8 cellular contexts compared by ENCODE assay signal in the genomic region with DNA sequence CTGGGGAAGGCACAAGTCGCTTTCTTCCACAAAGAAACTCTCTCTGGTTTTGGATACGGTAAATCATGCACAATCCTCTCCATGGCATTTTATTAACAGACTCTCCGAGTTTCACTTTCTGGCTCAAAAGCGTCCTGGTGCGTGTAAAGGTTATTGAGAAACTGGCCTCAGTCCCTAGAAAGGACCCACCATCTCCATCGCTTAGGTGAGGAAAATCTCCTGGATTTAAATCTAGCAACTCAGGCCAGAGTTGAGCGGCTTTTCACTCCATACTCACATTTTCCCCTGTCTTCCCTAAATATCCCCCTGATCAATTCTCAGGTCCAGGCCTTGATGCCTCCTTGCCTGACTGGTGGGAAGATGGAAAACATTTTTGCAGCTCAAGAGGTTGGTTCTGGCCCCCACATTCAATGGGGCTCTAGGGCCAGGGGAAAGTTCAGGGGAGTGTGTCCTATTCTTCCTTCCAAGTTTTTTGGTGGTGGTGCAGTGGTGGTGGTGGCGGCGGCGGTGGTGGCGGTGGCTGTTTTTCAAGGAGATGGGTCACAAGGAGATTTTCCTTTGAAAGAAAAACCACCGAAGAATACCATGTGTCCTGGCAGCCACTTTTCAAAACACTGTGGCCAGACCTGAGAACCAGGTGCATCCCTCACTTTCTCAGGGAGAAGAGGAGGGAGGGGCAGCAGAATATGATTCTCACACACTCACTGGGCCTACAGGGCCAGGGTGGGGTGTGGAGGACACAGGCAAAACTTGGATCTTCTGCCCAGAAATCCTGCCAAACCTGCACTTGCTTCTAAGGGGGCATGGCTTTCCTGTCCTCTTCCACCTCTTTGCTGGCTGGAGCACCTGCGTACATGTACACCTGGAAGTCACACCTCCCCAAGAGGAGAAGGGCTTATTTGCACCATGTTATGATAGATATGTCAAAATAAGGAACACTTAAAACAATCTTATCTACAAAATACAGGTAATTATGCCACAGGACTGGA. TPM values are rescaled to one million over a fixed set of nuclear protein-coding genes. Genes with fewer than 3 reads are reported as not detected.
DNase-seq lines count a peak whose midpoint lies in the region; ATAC-seq, FAIRE-seq and TF ChIP-seq lines count a peak whose summit lies in the region.

No MANE protein-coding gene starts in this region.

- TF ChIP-seq CTCF in C4-2B (conservative IDR thresholded peaks at IDR 0.05) (no peak), K562 (IDR thresholded peaks at IDR 0.05 in 2 of 3, conservative IDR thresholded peaks at IDR 0.05 in 1 of 3; ENCODE audit: insufficient read depth in 2 of 3, low read depth in 1 of 3, low read length in 3 of 3) (no peak)

- in situ Hi-C loops in K562 (cut with MboI) = no loop called here

- H3K4me3 ChIP-seq in K562 = peak overlapping the region; percentile 76
- no peak overlapping the region for H3K4me3 ChIP-seq in mucosa of stomach (ENCODE audit: low read length)

- H3K9me3 ChIP-seq in K562 (replicated peaks; ENCODE audit: control insufficient read depth, insufficient read depth, low read depth, low read length) = no peaks in the 10 kb centered on the region
- H3K9me3 ChIP-seq in mucosa of stomach (ENCODE audit: control insufficient read depth, low read length) = no peaks in the 10 kb centered on the region

- POLR2A ChIA-PET in K562 (lab: Yijun Ruan, JAX) = interaction anchor here (0.5 to 3.2 kb wide), 13 partner anchors 10 to 143 kb away, joined by 3 to 31 read pairs (median 4); a partner anchor contains a TSS

- BruUV-seq in K562 (replicated peaks; lab: Mats Ljungman, UMichigan) = TSS peak; percentile 98

- peaks cover 64 to 65% of the 10 kb centered on the region in 2 experiments for H3K4me1 ChIP-seq in K562 (replicated peaks in 1 of 2; ENCODE audit: control insufficient read depth in 2 of 2, insufficient read depth in 2 of 2, low read length in 2 of 2)
- H3K4me1 ChIP-seq in mucosa of stomach (ENCODE audit: control insufficient read depth, insufficient read depth, low read length) = peaks cover 85% of the 10 kb centered on the region

- H3K79me2 ChIP-seq in K562 (ENCODE audit: control insufficient read depth, insufficient read depth, low read length) = peaks cover 89% of the 10 kb centered on the region

- no peak for DNase-seq in K562 (ENCODE audit: extremely low read depth in 1 of 4, low spot score in 3 of 4)
- no peak for DNase-seq in ureter (ENCODE audit: low spot score)
- no peak for DNase-seq in head of caudate nucleus
- no peak for DNase-seq in NCI-H226
- DNase-seq in H4 (ENCODE audit: low spot score) = no peak

- H3K9ac ChIP-seq in K562 (ENCODE audit: insufficient read depth in 1 of 2, low read depth in 2 of 2, low read length in 2 of 2) (peak overlapping the region; percentile 82; a peak in 3 of 4 replicates), mucosa of stomach (ENCODE audit: low read length) (peak overlapping the region; percentile 35)

- peaks cover 4% of the 10 kb centered on the region; the same call in 1 of the 2 replicates for H4K20me1 ChIP-seq in K562 (replicated peaks; ENCODE audit: control insufficient read depth, insufficient read depth, low read length)

- ATAC-seq in HG03135 (IDR thresholded peaks at IDR 0.05; ENCODE audit: unreplicated experiment) = peak; percentile 6
- no peak for ATAC-seq in K562

- no peak for FAIRE-seq in K562 (lab: Jason Lieb, UNC)

- peak overlapping the region; percentile 71 for H2AFZ ChIP-seq in K562 (ENCODE audit: low read depth, low read length)

- H3K27ac ChIP-seq in C4-2B (peak overlapping the region; percentile 94), K562 (ENCODE audit: extremely low read depth, low read depth, low read length) (peak overlapping the region; percentile 92)

- H3K4me2 ChIP-seq in K562 (ENCODE audit: insufficient read depth, low read length) = peak overlapping the region; percentile 88

- intact Hi-C loops in K562 (cut with micrococcal nuclease) = loop anchor here (1.0 to 2.0 kb wide), 2 partner anchors 26 to 64 kb away; no protein-coding TSS in a partner anchor
- intact Hi-C loops in head of caudate nucleus (cut with DNase I) = loop anchor here (2.0 kb wide), 1 partner anchor 24 kb away; no protein-coding TSS in a partner anchor

- no peaks in the 10 kb centered on the region for H3K9me1 ChIP-seq in K562 (ENCODE audit: control insufficient read depth, insufficient read depth, low read length)

- H3K27me3 ChIP-seq in K562 (ENCODE audit: control insufficient read depth in 2 of 2, insufficient read depth in 2 of 2, low read length in 2 of 2) (no peaks in the 10 kb centered on the region), mucosa of stomach (ENCODE audit: control insufficient read depth, insufficient read depth, low read length) (no peaks in the 10 kb centered on the region)

- H3K36me3 ChIP-seq in K562 (ENCODE audit: control insufficient read depth, insufficient read depth, low read length) = peaks cover 21% of the 10 kb centered on the region; the same call in 2 of the 3 replicates
- H3K36me3 ChIP-seq in mucosa of stomach (ENCODE audit: control insufficient read depth, insufficient read depth, low read length) = no peaks in the 10 kb centered on the region

- 17% methylated on average over 8 of the region's 13 CpGs for WGBS in K562 (ENCODE audit: insufficient coverage, low coverage, missing lambda C conversion rate)

- TF ChIP-seq RAD21 in K562 (CRISPR knock-in tag; conservative IDR thresholded peaks at IDR 0.05 in 1 of 2, IDR thresholded peaks at IDR 0.05 in 1 of 2) = no peak

- CTCF ChIA-PET in K562 (lab: Yijun Ruan, JAX; ENCODE audit: low intra/inter-chr PET ratio) = interaction anchor here (1.1 kb wide), 1 partner anchor 64 kb away, joined by 3 read pairs; no protein-coding TSS in a partner anchor

- no peak for TF ChIP-seq POLR2A in K562 (conservative IDR thresholded peaks at IDR 0.05)

- no peak for TF ChIP-seq EP300 in K562 (IDR thresholded peaks at IDR 0.05; ENCODE audit: low read length)

TF ChIP-seq in K562, 482 proteins besides CTCF, POLR2A, EP300 and RAD21:
- TF ChIP-seq NFRKB (IDR thresholded peaks at IDR 0.05; ENCODE audit: low read depth) (peak; percentile 33; the same call in 1 of the 2 replicates), ZNF121 (CRISPR knock-in tag; conservative IDR thresholded peaks at IDR 0.05) (no peak), POLR3G (IDR thresholded peaks at IDR 0.05; ENCODE audit: extremely low read depth, insufficient read length, insufficient replicate concordance) (no peak), ZNF584 (CRISPR knock-in tag; IDR thresholded peaks at IDR 0.05; ENCODE audit: low read depth) (0 out of 2 replicates have a peak, but pooled peaks have one; percentile 11), MAFG (tag; conservative IDR thresholded peaks at IDR 0.05) (no peak), TAL1 (IDR thresholded peaks at IDR 0.05) (no peak), ZNF766 (CRISPR knock-in tag; conservative IDR thresholded peaks at IDR 0.05) (peak; percentile 65; the same call in 1 of the 2 replicates)
- TF ChIP-seq, protein P1, sequence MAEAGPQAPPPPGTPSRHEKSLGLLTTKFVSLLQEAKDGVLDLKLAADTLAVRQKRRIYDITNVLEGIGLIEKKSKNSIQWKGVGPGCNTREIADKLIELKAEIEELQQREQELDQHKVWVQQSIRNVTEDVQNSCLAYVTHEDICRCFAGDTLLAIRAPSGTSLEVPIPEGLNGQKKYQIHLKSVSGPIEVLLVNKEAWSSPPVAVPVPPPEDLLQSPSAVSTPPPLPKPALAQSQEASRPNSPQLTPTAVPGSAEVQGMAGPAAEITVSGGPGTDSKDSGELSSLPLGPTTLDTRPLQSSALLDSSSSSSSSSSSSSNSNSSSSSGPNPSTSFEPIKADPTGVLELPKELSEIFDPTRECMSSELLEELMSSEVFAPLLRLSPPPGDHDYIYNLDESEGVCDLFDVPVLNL (CRISPR knock-in tag; IDR thresholded peaks at IDR 0.05; ENCODE audit: low read depth) = no peak
- TF ChIP-seq, protein P2, sequence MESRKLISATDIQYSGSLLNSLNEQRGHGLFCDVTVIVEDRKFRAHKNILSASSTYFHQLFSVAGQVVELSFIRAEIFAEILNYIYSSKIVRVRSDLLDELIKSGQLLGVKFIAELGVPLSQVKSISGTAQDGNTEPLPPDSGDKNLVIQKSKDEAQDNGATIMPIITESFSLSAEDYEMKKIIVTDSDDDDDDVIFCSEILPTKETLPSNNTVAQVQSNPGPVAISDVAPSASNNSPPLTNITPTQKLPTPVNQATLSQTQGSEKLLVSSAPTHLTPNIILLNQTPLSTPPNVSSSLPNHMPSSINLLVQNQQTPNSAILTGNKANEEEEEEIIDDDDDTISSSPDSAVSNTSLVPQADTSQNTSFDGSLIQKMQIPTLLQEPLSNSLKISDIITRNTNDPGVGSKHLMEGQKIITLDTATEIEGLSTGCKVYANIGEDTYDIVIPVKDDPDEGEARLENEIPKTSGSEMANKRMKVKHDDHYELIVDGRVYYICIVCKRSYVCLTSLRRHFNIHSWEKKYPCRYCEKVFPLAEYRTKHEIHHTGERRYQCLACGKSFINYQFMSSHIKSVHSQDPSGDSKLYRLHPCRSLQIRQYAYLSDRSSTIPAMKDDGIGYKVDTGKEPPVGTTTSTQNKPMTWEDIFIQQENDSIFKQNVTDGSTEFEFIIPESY (CRISPR knock-in tag; IDR thresholded peaks at IDR 0.05) = 0 out of 2 replicates have a peak, but pooled peaks have one; percentile 20
TF ChIP-seq in K562: peak in this region for 4.

RNA-seq across cellular contexts. Expression of a gene that starts 46.7 kb away (rescaled TPM):
- 5.1 and 6.7 TPM in 2 replicates for total RNA-seq in K562 (2011; cell fraction: chromatin; rRNA removed; ENCODE audit: low replicate concordance)
- 6.8 and 8.0 TPM in 2 replicates for total RNA-seq in K562 (2011; cell fraction: nucleolus; rRNA removed)
- 8.8 and 9.7 TPM in 2 replicates for total RNA-seq in K562 (2011; cell fraction: nucleoplasm; rRNA removed)
- total RNA-seq in K562 (2014; rRNA removed) (4.6 and 4.7 TPM in 2 replicates), K562 (2014; rRNA removed; fragmentation: Illumina TruSeq; extraction: Trizol) (7.9 and 8.7 TPM in 2 replicates), K562 (2015; rRNA removed; fragmentation: Illumina TruSeq; extraction: Trizol) (6.6 and 7.1 TPM in 2 replicates), K562 (2021) (24.8 and 26.4 TPM in 2 replicates), ureter (33.8 TPM)
- polyA plus RNA-seq in K562 (2011; rRNA removed) (7.5 and 11.3 TPM in 2 replicates), K562 (2014; fragmentation: Illumina TruSeq; extraction: Trizol) (15.5 and 15.7 TPM in 2 replicates), K562 (2014; fragmentation: Nextera tagmentation; extraction: Ambion mirVana) (1 to 10 TPM; 1.7 to 2.4 TPM), K562 (2014; rRNA removed) (12.7 and 15.1 TPM in 2 replicates)
- 6.3 and 7.9 TPM in 2 replicates for polyA plus RNA-seq in K562 (2011; cell fraction: cytosol; rRNA removed)
- polyA plus RNA-seq in K562 (2011; cell fraction: nucleus; rRNA removed) = 6.2 and 6.9 TPM in 2 replicates
- polyA plus RNA-seq in K562 (2012) = 18.6 and 26.5 TPM in 2 replicates
- 6.4 and 9.0 TPM in 2 replicates for polyA minus RNA-seq in K562 (2011; rRNA and poly(A)+ RNA removed)
- 4.3 and 7.6 TPM in 2 replicates for polyA minus RNA-seq in K562 (2011; cell fraction: cytosol; rRNA and poly(A)+ RNA removed)
- polyA minus RNA-seq in K562 (2011; cell fraction: nucleus; rRNA and poly(A)+ RNA removed) = 3.3 and 3.4 TPM in 2 replicates
- total RNA-seq in H4 (2014; rRNA removed; shearing (Covaris generic)) = 12.9 and 14.0 TPM in 2 replicates
